Comparison of ENCODE assay signal across 7 cellular contexts in the genomic region with DNA sequence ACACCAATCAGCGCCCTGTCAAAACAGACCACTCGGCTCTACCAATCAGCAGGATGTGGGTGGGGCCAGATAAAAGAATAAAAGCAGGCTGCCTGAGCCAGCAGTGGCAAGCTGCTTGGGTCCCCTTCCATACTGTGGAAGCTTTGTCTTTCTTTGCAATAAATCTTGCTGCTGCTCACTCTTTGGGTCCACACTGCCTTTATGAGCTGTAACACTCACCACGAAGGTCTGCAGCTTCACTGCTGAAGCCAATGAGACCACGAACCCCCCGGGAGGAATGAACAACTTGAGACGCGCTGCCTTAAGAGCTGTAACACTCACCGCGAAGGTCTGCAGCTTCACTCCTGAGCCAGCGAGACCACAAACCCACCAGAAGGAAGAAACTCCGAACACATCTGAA. TPM values are rescaled to one million over a fixed set of nuclear protein-coding genes. Genes with fewer than 3 reads are reported as not detected.
A peak's percentile ranks its signal among the peaks of the same experiment; 100 is the strongest.
DNase-seq lines count a peak whose midpoint lies in the region; ATAC-seq and TF ChIP-seq lines count a peak whose summit lies in the region.
"Not testable (repeated sequence)": the region's sequence is repeated elsewhere in the genome, so short reads cannot be mapped to it uniquely, and the experiment has no call there.

No MANE protein-coding gene starts in this region.

- not testable (repeated sequence) for H3K36me3 ChIP-seq in CD4-positive, alpha-beta memory T cell (ENCODE audit: insufficient read depth, low read length); endodermal cell (ENCODE audit: control insufficient read depth, insufficient read depth, low read length)

- not testable (repeated sequence) for H3K9me3 ChIP-seq in CD4-positive, alpha-beta memory T cell (ENCODE audit: control insufficient read depth in 1 of 2, low read length in 2 of 2); endodermal cell (ENCODE audit: control insufficient read depth, low read length)

- peak overlapping the region; percentile 36 to 93 (median 85) for H3K27ac Mint-ChIP-seq in CD4-positive, alpha-beta memory T cell
- H3K27ac Mint-ChIP-seq in activated CD4-positive, alpha-beta T cell treated with anti-CD3 and anti-CD28 coated beads, Interleukin-2, amount 10 ng/mL, durations not matched to agents 24 days and 14 days = peak overlapping the region; percentile 23
- H3K27ac Mint-ChIP-seq in activated naive CD8-positive, alpha-beta T cell treated with anti-CD3 and anti-CD28 coated beads for 36 hours = peak overlapping the region; percentile 82
- H3K27ac Mint-ChIP-seq in endodermal cell = not testable (repeated sequence)
- peak overlapping the region; percentile 87 for H3K27ac Mint-ChIP-seq in nephron progenitor cell

- H3K4me3 Mint-ChIP-seq in CD4-positive, alpha-beta memory T cell = peak overlapping the region; percentile 80 to 88 (median 86)
- H3K4me3 Mint-ChIP-seq in activated CD4-positive, alpha-beta T cell treated with anti-CD3 and anti-CD28 coated beads, Interleukin-2, amount 10 ng/mL, durations not matched to agents 24 days and 14 days = peak overlapping the region; percentile 71
- H3K4me3 Mint-ChIP-seq in activated T-cell treated with anti-CD3 and anti-CD28 coated beads, Interleukin-2, amount 50 U/mL, for 4 hours = peak overlapping the region; percentile 75
- peak overlapping the region; percentile 69 for H3K4me3 Mint-ChIP-seq in activated naive CD8-positive, alpha-beta T cell treated with anti-CD3 and anti-CD28 coated beads for 36 hours
- H3K4me3 Mint-ChIP-seq in endodermal cell, nephron progenitor cell: not testable (repeated sequence)

- H3K27me3 Mint-ChIP-seq in CD4-positive, alpha-beta memory T cell; activated CD4-positive, alpha-beta T cell treated with anti-CD3 and anti-CD28 coated beads, Interleukin-2, amount 10 ng/mL, durations not matched to agents 24 days and 14 days; activated T-cell treated with anti-CD3 and anti-CD28 coated beads, Interleukin-2, amount 50 U/mL, for 4 hours (ENCODE audit: low read depth); activated naive CD8-positive, alpha-beta T cell treated with anti-CD3 and anti-CD28 coated beads for 36 hours; endodermal cell (ENCODE audit: insufficient read depth); nephron progenitor cell (ENCODE audit: low read depth, poor library complexity): not testable (repeated sequence)

- not testable (repeated sequence) for TF ChIP-seq CTCF in endodermal cell (conservative IDR thresholded peaks at IDR 0.05); nephron progenitor cell (IDR thresholded peaks at IDR 0.05)

- CTCF ChIA-PET in CD4-positive, alpha-beta memory T cell (lab: Charles Lee; ENCODE audit: partially characterized antibody) = not testable (repeated sequence)

- not testable (repeated sequence) for H3K4me3 ChIP-seq in CD4-positive, alpha-beta memory T cell (ENCODE audit: low read length in 2 of 2); endodermal cell (ENCODE audit: low read length)

- POLR2A ChIA-PET in CD4-positive, alpha-beta memory T cell (lab: Charles Lee; ENCODE audit: partially characterized antibody) = not testable (repeated sequence)

- not testable (repeated sequence) for H3K9ac ChIP-seq in endodermal cell (ENCODE audit: extremely low read depth, low read length, poor library complexity, severe bottlenecking)

- 97 to 100% methylated on average over 1 to 9 of the region's 11 CpGs for WGBS in endodermal cell (ENCODE audit: insufficient coverage in 1 of 2, insufficient read length in 1 of 2), 2 experiments

- H3K27ac ChIP-seq in CD4-positive, alpha-beta memory T cell (ENCODE audit: low read depth, low read length) = peak overlapping the region; percentile 24
- not testable (repeated sequence) for H3K27ac ChIP-seq in endodermal cell (ENCODE audit: low read depth, low read length)

- not testable (repeated sequence) for H3K27me3 ChIP-seq in CD4-positive, alpha-beta memory T cell (ENCODE audit: insufficient read depth, low read length); endodermal cell (ENCODE audit: control insufficient read depth, insufficient read depth, low read length, poor library complexity, severe bottlenecking)

- H3K36me3 Mint-ChIP-seq in CD4-positive, alpha-beta memory T cell; activated CD4-positive, alpha-beta T cell treated with anti-CD3 and anti-CD28 coated beads, Interleukin-2, amount 10 ng/mL, durations not matched to agents 24 days and 14 days (ENCODE audit: low read depth); activated T-cell treated with anti-CD3 and anti-CD28 coated beads, Interleukin-2, amount 50 U/mL, for 4 hours (ENCODE audit: insufficient read depth); activated naive CD8-positive, alpha-beta T cell treated with anti-CD3 and anti-CD28 coated beads for 36 hours; endodermal cell (ENCODE audit: low read depth): not testable (repeated sequence)
- H3K36me3 Mint-ChIP-seq in nephron progenitor cell (ENCODE audit: low read depth) = peaks cover 12% of the 10 kb centered on the region

- intact Hi-C loops in CD4-positive, alpha-beta memory T cell (cut with micrococcal nuclease) = loop anchor here (5.0 kb wide), 1 partner anchor 98 kb away; no protein-coding TSS in a partner anchor
- intact Hi-C loops in activated CD4-positive, alpha-beta T cell treated with anti-CD3 and anti-CD28 coated beads, Interleukin-2, amount 10 ng/mL, durations not matched to agents 24 days and 14 days (cut with micrococcal nuclease) = loop anchor here (5.0 kb wide), 1 partner anchor 313 kb away; a partner anchor contains a TSS

- peak in 3 of 5 donors; percentile 13 to 18 (median 13) for DNase-seq in CD4-positive, alpha-beta memory T cell
- peak; percentile 36 for DNase-seq in NCI-H69 (lab: John Stamatoyannopoulos, UW)
- not testable (repeated sequence) for DNase-seq in activated CD4-positive, alpha-beta T cell treated with anti-CD3 and anti-CD28 coated beads, Interleukin-2, amount 10 ng/mL, durations not matched to agents 24 days and 14 days; activated T-cell treated with anti-CD3 and anti-CD28 coated beads, Interleukin-2, amount 50 U/mL, for 4 hours; activated naive CD8-positive, alpha-beta T cell treated with anti-CD3 and anti-CD28 coated beads for 36 hours; nephron progenitor cell
- peak; percentile 36 for DNase-seq in endodermal cell

- H3K4me1 ChIP-seq in CD4-positive, alpha-beta memory T cell (ENCODE audit: insufficient read depth, low read length) = peaks cover 23% of the 10 kb centered on the region
- not testable (repeated sequence) for H3K4me1 ChIP-seq in endodermal cell (ENCODE audit: control insufficient read depth, insufficient read depth, low read length)

- peaks cover 19 to 34% (median 25%) of the 10 kb centered on the region in 4 donors for H3K4me1 Mint-ChIP-seq in CD4-positive, alpha-beta memory T cell
- H3K4me1 Mint-ChIP-seq in activated CD4-positive, alpha-beta T cell treated with anti-CD3 and anti-CD28 coated beads, Interleukin-2, amount 10 ng/mL, durations not matched to agents 24 days and 14 days = peaks cover 31% of the 10 kb centered on the region
- H3K4me1 Mint-ChIP-seq in activated T-cell treated with anti-CD3 and anti-CD28 coated beads, Interleukin-2, amount 50 U/mL, for 4 hours (ENCODE audit: low read depth) = peaks cover 27% of the 10 kb centered on the region
- peaks cover 28% of the 10 kb centered on the region for H3K4me1 Mint-ChIP-seq in activated naive CD8-positive, alpha-beta T cell treated with anti-CD3 and anti-CD28 coated beads for 36 hours
- H3K4me1 Mint-ChIP-seq in endodermal cell = not testable (repeated sequence)
- peaks cover 25% of the 10 kb centered on the region for H3K4me1 Mint-ChIP-seq in nephron progenitor cell

- not testable (repeated sequence) for H3K9me3 Mint-ChIP-seq in CD4-positive, alpha-beta memory T cell; activated CD4-positive, alpha-beta T cell treated with anti-CD3 and anti-CD28 coated beads, Interleukin-2, amount 10 ng/mL, durations not matched to agents 24 days and 14 days; activated T-cell treated with anti-CD3 and anti-CD28 coated beads, Interleukin-2, amount 50 U/mL, for 4 hours; activated naive CD8-positive, alpha-beta T cell treated with anti-CD3 and anti-CD28 coated beads for 36 hours; endodermal cell
- H3K9me3 Mint-ChIP-seq in nephron progenitor cell = peaks cover 34% of the 10 kb centered on the region

- not testable (repeated sequence) for ATAC-seq in activated T-cell treated with anti-CD3 and anti-CD28 coated beads, Interleukin-2, amount 50 U/mL, for 4 hours

RNA-seq across cellular contexts. Expression of a gene that starts 4.7 kb away (rescaled TPM):
- total RNA-seq in CD4-positive, alpha-beta memory T cell = 100 to 1,000 TPM; 178 to 198 TPM
- polyA plus RNA-seq in CD4-positive, alpha-beta memory T cell = 100 to 1,000 TPM; 596 to 756 TPM
- 336 and 342 TPM in 2 replicates for total RNA-seq in activated CD4-positive, alpha-beta T cell treated with anti-CD3 and anti-CD28 coated beads, Interleukin-2, amount 10 ng/mL, durations not matched to agents 24 days and 14 days
- total RNA-seq in activated T-cell treated with anti-CD3 and anti-CD28 coated beads, Interleukin-2, amount 50 U/mL, for 4 hours = 100 to 1,000 TPM; 284 to 308 (median 295) TPM
- 100 to 1,000 TPM; 316 to 328 TPM for total RNA-seq in activated naive CD8-positive, alpha-beta T cell treated with anti-CD3 and anti-CD28 coated beads for 36 hours
- 100 to 1,000 TPM; 185 to 234 TPM for total RNA-seq in endodermal cell
- 192 TPM for polyA plus RNA-seq in endodermal cell (2013, experiment 1 of 2)
- polyA plus RNA-seq in endodermal cell (2013, experiment 2 of 2) = 170 TPM
